12 cellular contexts compared by ENCODE assay signal in the genomic region with DNA sequence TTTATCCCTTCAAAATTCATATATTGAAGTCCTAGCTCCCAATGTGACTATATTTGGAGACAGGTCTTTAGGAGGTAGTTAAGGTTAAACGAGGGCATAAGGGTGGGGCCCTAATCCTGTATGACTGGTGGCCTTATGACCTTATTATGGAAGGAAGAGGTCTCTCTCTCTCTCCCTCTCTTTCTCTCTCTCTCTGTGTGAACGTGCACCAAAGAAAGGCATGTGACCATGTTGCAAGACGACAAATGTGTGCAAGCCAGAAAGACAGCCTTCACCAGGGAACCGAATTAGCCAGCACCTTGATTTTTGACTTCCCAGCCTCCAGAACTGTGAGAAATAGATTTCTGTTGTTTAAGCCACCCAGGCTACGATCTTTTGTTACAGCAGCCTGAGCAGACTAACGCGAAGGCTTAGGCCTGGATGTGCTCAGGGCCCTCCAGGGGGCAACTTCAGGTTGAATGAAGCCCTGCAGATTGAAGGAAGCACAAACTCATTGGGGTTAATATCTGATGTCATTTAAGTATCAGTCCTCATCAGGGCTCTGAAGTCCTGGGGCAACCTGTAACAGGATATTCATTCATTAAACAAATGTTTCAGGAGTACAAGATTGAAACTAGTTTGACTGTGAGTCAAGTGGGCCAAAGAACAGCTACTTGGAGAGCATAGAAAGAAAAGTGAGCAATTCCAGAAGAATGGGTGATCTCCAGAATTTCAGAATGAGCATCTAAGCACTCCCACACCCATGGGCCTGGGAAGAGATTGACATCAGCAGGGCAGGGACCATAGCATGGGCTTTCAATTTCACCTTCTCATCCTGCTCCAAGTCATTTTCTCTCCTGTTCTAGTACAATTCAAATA.
DNase-seq lines count a peak whose midpoint lies in the region; ATAC-seq lines count a peak whose summit lies in the region.
"Had no signal": no experiment of that assay in that cellular context is flagged by ENCODE, and none has a peak within 500 bp of the region (broad histone marks: within the 10 kb centered on the region; RNA-seq: fewer than 3 reads in every experiment).

No MANE protein-coding gene starts in this region.

- peak in 4 of 5 donors; percentile 23 to 30 (median 26) for DNase-seq in CD4-positive, alpha-beta memory T cell
- DNase-seq in HCEC 1CT (peak; percentile 56), fibroblast of the conjunctiva (ENCODE audit: low read depth) (peak; percentile 23), left lobe of liver (ENCODE audit: low spot score) (no peak), KG1 (lab: John Stamatoyannopoulos, UW) (no peak), NCI-H187 (lab: John Stamatoyannopoulos, UW) (no peak), T1000 (lab: John Stamatoyannopoulos, UW) (no peak)
- peak; percentile 72 for DNase-seq in activated naive CD4-positive, alpha-beta T cell treated with anti-CD3 and anti-CD28 coated beads for 36 hours
- DNase-seq: adrenal gland, NCI-H1092, ovary, upper lobe of right lung had no signal

- no peaks in the 10 kb centered on the region for H3K27me3 Mint-ChIP-seq in CD4-positive, alpha-beta memory T cell
- H3K27me3 Mint-ChIP-seq in activated naive CD4-positive, alpha-beta T cell treated with anti-CD3 and anti-CD28 coated beads for 36 hours (ENCODE audit: low read depth): no peaks in the 10 kb centered on the region

- intact Hi-C loops in CD4-positive, alpha-beta memory T cell (cut with micrococcal nuclease): loop anchor here (10.0 kb wide), 1 partner anchor 695 kb away; a partner anchor contains a TSS
- intact Hi-C loops in activated naive CD4-positive, alpha-beta T cell treated with anti-CD3 and anti-CD28 coated beads for 36 hours (cut with micrococcal nuclease): loop anchor here (1.0 kb wide), 3 partner anchors 27 to 140 kb away; no protein-coding TSS in a partner anchor

- H3K27me3 ChIP-seq in CD4-positive, alpha-beta memory T cell (ENCODE audit: insufficient read depth, low read length): no peaks in the 10 kb centered on the region
- H3K27me3 ChIP-seq: adrenal gland, ovary, upper lobe of right lung had no signal

- CTCF ChIA-PET in CD4-positive, alpha-beta memory T cell (lab: Charles Lee; ENCODE audit: partially characterized antibody): interaction anchor here (1.4 to 3.0 kb wide), 12 partner anchors 11 to 297 kb away, joined by 3 to 74 read pairs (median 10); a partner anchor contains a TSS
- CTCF ChIA-PET in activated naive CD4-positive, alpha-beta T cell treated with anti-CD3 and anti-CD28 coated beads for 36 hours (lab: Charles Lee): interaction anchor here (0.9 to 3.5 kb wide), 12 partner anchors 10 to 295 kb away, joined by 3 to 35 read pairs (median 8); a partner anchor contains a TSS

- POLR2A ChIA-PET in CD4-positive, alpha-beta memory T cell (lab: Charles Lee; ENCODE audit: partially characterized antibody): interaction anchor here (1.4 to 5.9 kb wide), 6 partner anchors 7 to 266 kb away, joined by 3 to 134 read pairs (median 18); a partner anchor contains a TSS

- H3K9me3 ChIP-seq in CD4-positive, alpha-beta memory T cell (ENCODE audit: control insufficient read depth in 1 of 2, low read length in 2 of 2): no peaks in the 10 kb centered on the region
- H3K9me3 ChIP-seq: adrenal gland, ovary, upper lobe of right lung had no signal

- ATAC-seq in left lobe of liver: no peak
- ATAC-seq: upper lobe of right lung had no signal

- H3K27ac Mint-ChIP-seq in CD4-positive, alpha-beta memory T cell: peak overlapping the region; percentile 93 to 99 (median 98)
- peak overlapping the region; percentile 83 for H3K27ac Mint-ChIP-seq in activated naive CD4-positive, alpha-beta T cell treated with anti-CD3 and anti-CD28 coated beads for 36 hours

- H3K4me1 ChIP-seq in CD4-positive, alpha-beta memory T cell (ENCODE audit: insufficient read depth, low read length): peaks cover 75% of the 10 kb centered on the region

- no peak overlapping the region for H3K4me3 ChIP-seq in CD4-positive, alpha-beta memory T cell (ENCODE audit: low read length in 2 of 2)
- H3K4me3 ChIP-seq: adrenal gland, ovary, upper lobe of right lung had no signal

- peak overlapping the region in 5 of 8 donors; percentile 1 to 67 (median 23) for H3K4me3 Mint-ChIP-seq in CD4-positive, alpha-beta memory T cell
- H3K4me3 Mint-ChIP-seq in activated naive CD4-positive, alpha-beta T cell treated with anti-CD3 and anti-CD28 coated beads for 36 hours: no peak overlapping the region

- peaks cover 0 to 4% of the 10 kb centered on the region in 2 donors for H3K36me3 Mint-ChIP-seq in CD4-positive, alpha-beta memory T cell
- H3K36me3 Mint-ChIP-seq in activated naive CD4-positive, alpha-beta T cell treated with anti-CD3 and anti-CD28 coated beads for 36 hours (ENCODE audit: low read depth): no peaks in the 10 kb centered on the region

- H3K9me3 Mint-ChIP-seq in CD4-positive, alpha-beta memory T cell: peaks cover 0 to 6% (median 3%) of the 10 kb centered on the region in 8 donors
- peaks cover 2% of the 10 kb centered on the region for H3K9me3 Mint-ChIP-seq in activated naive CD4-positive, alpha-beta T cell treated with anti-CD3 and anti-CD28 coated beads for 36 hours

- H3K36me3 ChIP-seq in CD4-positive, alpha-beta memory T cell (ENCODE audit: insufficient read depth, low read length): no peaks in the 10 kb centered on the region
- H3K36me3 ChIP-seq: adrenal gland, ovary, upper lobe of right lung had no signal

- H3K4me1 Mint-ChIP-seq in CD4-positive, alpha-beta memory T cell: peaks cover 45 to 80% (median 65%) of the 10 kb centered on the region in 4 donors
- H3K4me1 Mint-ChIP-seq in activated naive CD4-positive, alpha-beta T cell treated with anti-CD3 and anti-CD28 coated beads for 36 hours (ENCODE audit: low read depth): peaks cover 64% of the 10 kb centered on the region

- peak overlapping the region; percentile 77 for H3K27ac ChIP-seq in CD4-positive, alpha-beta memory T cell (ENCODE audit: low read depth, low read length)
- H3K27ac ChIP-seq: adrenal gland, ovary, upper lobe of right lung had no signal

Comparison
In these comparisons a context has a peak if more than half of its experiments do, and no peak if none do; other contexts are left out.
1. DNase-seq: peak in CD4-positive, alpha-beta memory T cell (4 of 5), HCEC 1CT (single experiment), activated naive CD4-positive, alpha-beta T cell treated with anti-CD3 and anti-CD28 coated beads for 36 hours (single experiment) and fibroblast of the conjunctiva (single experiment); none in left lobe of liver (single experiment), KG1 (single experiment), NCI-H187 (0 of 2) and T1000 (single experiment).